In the genomic region with DNA sequence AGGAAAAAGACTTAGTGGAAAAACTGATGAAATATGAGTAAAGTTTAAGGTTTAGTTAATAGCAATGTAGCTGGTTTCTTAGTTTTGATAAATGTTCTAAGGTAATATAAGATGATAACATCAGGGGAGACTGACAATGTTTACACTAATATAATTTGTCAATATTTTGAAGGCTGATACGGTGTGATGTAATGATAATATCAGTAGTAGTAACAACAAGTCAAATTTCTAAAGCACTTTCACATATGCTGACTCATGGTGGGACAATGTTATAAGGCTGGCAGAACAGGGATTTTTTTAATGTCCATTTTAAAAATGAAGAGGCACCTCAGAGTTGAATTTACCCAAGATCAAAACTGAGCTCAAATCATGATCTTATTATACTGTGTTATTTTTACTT, we compare ENCODE assay signal across 21 cellular contexts. TPM values are rescaled to one million over a fixed set of nuclear protein-coding genes. Genes with fewer than 3 reads are reported as not detected.
DNase-seq lines count a peak whose midpoint lies in the region; ATAC-seq and TF ChIP-seq lines count a peak whose summit lies in the region.
"Had no signal": no experiment of that assay in that cellular context is flagged by ENCODE, and none has a peak within 500 bp of the region (broad histone marks: within the 10 kb centered on the region; RNA-seq: fewer than 3 reads in every experiment).

No MANE protein-coding gene starts in this region.

- H3K4me3 ChIP-seq in dorsolateral prefrontal cortex = peak overlapping the region in 32 of 59 donors; percentile 60 to 80 (median 72)
- H3K4me3 ChIP-seq in left ventricle myocardium inferior = no peak overlapping the region
- H3K4me3 ChIP-seq: uterus had no signal

- no peak for ATAC-seq in HG02938 (IDR thresholded peaks at IDR 0.05; ENCODE audit: unreplicated experiment)
- ATAC-seq: activated CD8-positive, alpha-beta T cell treated with anti-CD3 and anti-CD28 coated beads for 36 hours; activated naive CD8-positive, alpha-beta T cell treated with anti-CD3 and anti-CD28 coated beads, Interleukin-2, amount 50 U/mL, for 24 hours had no signal

- H3K9me3 ChIP-seq in left ventricle myocardium inferior (replicated peaks) = no peaks in the 10 kb centered on the region
- H3K9me3 ChIP-seq: uterus had no signal

- H3K4me1 Mint-ChIP-seq in mesothelial cell of epicardium = peaks cover 35% of the 10 kb centered on the region

- H3K36me3 ChIP-seq in left ventricle myocardium inferior = no peaks in the 10 kb centered on the region
- H3K36me3 ChIP-seq: uterus had no signal

- H3K4me1 ChIP-seq in left ventricle myocardium inferior = peaks cover 43% of the 10 kb centered on the region
- H3K4me1 ChIP-seq: uterus had no signal

- no peak overlapping the region for H3K4me3 Mint-ChIP-seq in mesothelial cell of epicardium
- H3K4me3 Mint-ChIP-seq: activated CD8-positive, alpha-beta T cell treated with anti-CD3 and anti-CD28 coated beads for 36 hours; activated naive CD8-positive, alpha-beta T cell treated with anti-CD3 and anti-CD28 coated beads, Interleukin-2, amount 50 U/mL, for 24 hours; activated T-helper 1 cell treated with anti-CD3 and anti-CD28 coated beads, Interleukin-12 subunit alpha, Interleukin-12 subunit beta, Interleukin-2, Interleukin-4 antibody, amounts not matched to agents 30 ng/mL and 10 ng/mL and 1 ng/mL, durations not matched to agents 14 hours and 24 hours and 36 hours; CD4-positive, alpha-beta memory T cell had no signal

- H3K27ac ChIP-seq in dorsolateral prefrontal cortex (peak overlapping the region in 29 of 59 donors; percentile 14 to 93 (median 88)), left ventricle myocardium inferior (replicated peaks) (no peak overlapping the region)
- H3K27ac ChIP-seq: VCaP had no signal

- TF ChIP-seq CTCF in dorsolateral prefrontal cortex (IDR thresholded peaks at IDR 0.05 in 54 of 56, conservative IDR thresholded peaks at IDR 0.05 in 2 of 56; ENCODE audit: low read depth in 1 of 56, partially characterized antibody in 56 of 56) (no peak), mesothelial cell of epicardium (IDR thresholded peaks at IDR 0.05; ENCODE audit: unreplicated experiment) (no peak), left ventricle myocardium inferior (IDR thresholded peaks at IDR 0.05; ENCODE audit: borderline replicate concordance) (no peak)

- H3K27me3 Mint-ChIP-seq in mesothelial cell of epicardium (ENCODE audit: low read depth) = no peaks in the 10 kb centered on the region

- H3K9me3 Mint-ChIP-seq in mesothelial cell of epicardium = no peaks in the 10 kb centered on the region
- H3K9me3 Mint-ChIP-seq: activated CD8-positive, alpha-beta T cell treated with anti-CD3 and anti-CD28 coated beads for 36 hours; activated naive CD8-positive, alpha-beta T cell treated with anti-CD3 and anti-CD28 coated beads, Interleukin-2, amount 50 U/mL, for 24 hours; activated T-helper 1 cell treated with anti-CD3 and anti-CD28 coated beads, Interleukin-12 subunit alpha, Interleukin-12 subunit beta, Interleukin-2, Interleukin-4 antibody, amounts not matched to agents 30 ng/mL and 10 ng/mL and 1 ng/mL, durations not matched to agents 14 hours and 24 hours and 36 hours had no signal

- H3K36me3 Mint-ChIP-seq in mesothelial cell of epicardium = no peaks in the 10 kb centered on the region
- H3K36me3 Mint-ChIP-seq: CD4-positive, alpha-beta memory T cell had no signal

- intact Hi-C loops in dorsolateral prefrontal cortex (cut with DNase I) = no loop called here
- intact Hi-C loops in left ventricle myocardium inferior (cut with micrococcal nuclease) = no loop called here

- peak; percentile 5 for DNase-seq in A172 (ENCODE audit: low spot score)
- DNase-seq in OCI-M1 (lab: John Stamatoyannopoulos, UW) = peak; percentile 2
- DNase-seq in dorsolateral prefrontal cortex = no peak
- no peak for DNase-seq in mesothelial cell of epicardium (ENCODE audit: low spot score in 2 of 2, unreplicated experiment in 2 of 2)
- no peak for DNase-seq in foreskin melanocyte
- DNase-seq in DMS153 treated with DMSO at 0.1 percent for 48 hours (lab: John Stamatoyannopoulos, UW; ENCODE audit: unreplicated experiment) = no peak
- no peak for DNase-seq in left ventricle myocardium inferior
- DNase-seq: ACHN; activated CD8-positive, alpha-beta T cell treated with anti-CD3 and anti-CD28 coated beads for 36 hours; activated naive CD8-positive, alpha-beta T cell treated with anti-CD3 and anti-CD28 coated beads, Interleukin-2, amount 50 U/mL, for 24 hours; CD4-positive, alpha-beta memory T cell; DMS79 treated with DMSO at 0.1 percent for 48 hours; hypothalamus; KBM-7; NCI-H1048; NCI-H2107; stimulated activated naive CD4-positive, alpha-beta T cell treated with Interleukin-2 at 50 U/mL for 16 hours; uterus had no signal

- H3K27me3 ChIP-seq in dorsolateral prefrontal cortex (peaks cover 0 to 37% (median 11%) of the 10 kb centered on the region in 45 donors), left ventricle myocardium inferior (ENCODE audit: low read depth) (peaks cover 40% of the 10 kb centered on the region)
- H3K27me3 ChIP-seq: uterus had no signal

- H3K27ac Mint-ChIP-seq in mesothelial cell of epicardium = peak overlapping the region; percentile 1
- H3K27ac Mint-ChIP-seq: activated CD8-positive, alpha-beta T cell treated with anti-CD3 and anti-CD28 coated beads for 36 hours; activated naive CD8-positive, alpha-beta T cell treated with anti-CD3 and anti-CD28 coated beads, Interleukin-2, amount 50 U/mL, for 24 hours; activated T-helper 1 cell treated with anti-CD3 and anti-CD28 coated beads, Interleukin-12 subunit alpha, Interleukin-12 subunit beta, Interleukin-2, Interleukin-4 antibody, amounts not matched to agents 30 ng/mL and 10 ng/mL and 1 ng/mL, durations not matched to agents 14 hours and 24 hours and 36 hours; CD4-positive, alpha-beta memory T cell had no signal

RNA-seq across cellular contexts. Expression of a gene that starts 2.5 kb away (rescaled TPM):
- total RNA-seq in A172 (2014; rRNA removed; shearing (Covaris generic)) = 3.6 and 11.5 TPM in 2 replicates
- 100 to 1,000 TPM in 98 of 120 experiments, 10 to 100 TPM in 22; 29.4 to 209 (median 120) TPM for total RNA-seq in dorsolateral prefrontal cortex
- total RNA-seq in mesothelial cell of epicardium = 143 to 150 TPM (median 148 TPM) in 3 replicates
- total RNA-seq in left ventricle myocardium inferior = 4.7 TPM
- total RNA-seq: activated CD8-positive, alpha-beta T cell treated with anti-CD3 and anti-CD28 coated beads for 36 hours; activated T-helper 1 cell treated with anti-CD3 and anti-CD28 coated beads, Interleukin-12 subunit alpha, Interleukin-12 subunit beta, Interleukin-2, Interleukin-4 antibody, amounts not matched to agents 30 ng/mL and 10 ng/mL and 1 ng/mL, durations not matched to agents 14 hours and 24 hours and 36 hours had no signal

Comparison
In these comparisons a context has a peak if more than half of its experiments do, and no peak if none do; other contexts are left out.
1. DNase-seq: peak in A172 (single experiment) and OCI-M1 (single experiment); none in dorsolateral prefrontal cortex (0 of 10), mesothelial cell of epicardium (0 of 2), foreskin melanocyte (single experiment), DMS153 treated with DMSO at 0.1 percent for 48 hours (single experiment) and left ventricle myocardium inferior (single experiment).